ENCODE assay signal across 22 cellular contexts in the genomic region with DNA sequence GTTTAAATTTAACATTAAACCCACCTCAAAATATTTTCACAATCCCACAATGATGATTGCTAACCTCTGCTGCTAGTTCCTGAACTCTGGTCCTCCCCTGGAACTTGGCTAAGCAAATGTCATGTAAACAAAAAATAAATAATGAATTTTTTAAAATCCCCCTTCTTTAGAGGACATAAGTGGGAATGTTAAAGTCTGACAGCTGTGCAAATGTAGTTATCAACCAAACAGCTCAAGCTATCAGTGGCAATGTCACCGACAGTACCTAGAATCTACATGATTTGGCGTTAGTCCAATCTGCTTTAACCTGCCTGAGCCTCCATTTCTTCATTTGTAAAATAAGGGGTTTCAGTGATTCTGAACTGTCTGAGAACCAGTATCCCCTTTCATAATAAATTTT.
"Had no signal": no experiment of that assay in that cellular context is flagged by ENCODE, and none has a peak within 500 bp of the region (broad histone marks: within the 10 kb centered on the region; RNA-seq: fewer than 3 reads in every experiment).

No MANE protein-coding gene starts in this region.

- DNase-seq: activated CD4-positive, alpha-beta T cell treated with anti-CD3 and anti-CD28 coated beads for 48 hours; activated CD4-positive, alpha-beta T cell treated with anti-CD3 and anti-CD28 coated beads, Interleukin-2, amount 50 U/mL, for 4 hours; activated CD4-positive, CD25-positive, alpha-beta regulatory T cell treated with anti-CD3 and anti-CD28 coated beads, Interleukin-2, amount 50 U/mL, for 72 hours; activated CD8-positive, alpha-beta memory T cell treated with anti-CD3 and anti-CD28 coated beads, Interleukin-2, amount 50 U/mL, for 48 hours; activated CD8-positive, alpha-beta T cell treated with anti-CD3 and anti-CD28 coated beads, Interleukin-2, amount 10 ng/mL, durations not matched to agents 7 days and 5 days; activated naive CD4-positive, alpha-beta T cell treated with anti-CD3 and anti-CD28 coated beads, Interleukin-2, amount 50 U/mL, for 16 hours; activated naive CD8-positive, alpha-beta T cell treated with anti-CD3 and anti-CD28 coated beads, Interleukin-2, amount 10 ng/mL, durations not matched to agents 7 days and 5 days; activated T-cell treated with anti-CD3 and anti-CD28 coated beads, Interleukin-2, amount 50 U/mL, for 1 hour; adrenal gland; caudate nucleus; cortex of kidney; Kasumi-1; NCI-H1436; NCI-H187 treated with DMSO at 0.1 percent for 48 hours; NCI-H2081 treated with DMSO at 0.1 percent for 48 hours; NCI-H345; NCI-H510A; NCI-H526 treated with DMSO at 0.1 percent for 48 hours; PC-3; SHP77 treated with DMSO at 0.1 percent for 48 hours had no signal

- H3K27ac ChIP-seq: adrenal gland, breast epithelium had no signal

- H3K27me3 ChIP-seq: adrenal gland, breast epithelium had no signal

- ATAC-seq: activated CD8-positive, alpha-beta T cell treated with anti-CD3 and anti-CD28 coated beads, Interleukin-2, amount 10 ng/mL, durations not matched to agents 7 days and 5 days; PC-3; WTC11 had no signal

- H3K4me1 ChIP-seq: adrenal gland, breast epithelium had no signal

- H3K9me3 ChIP-seq: adrenal gland had no signal

- H3K4me3 ChIP-seq: adrenal gland, breast epithelium had no signal
